ENCODE assay signal across 3 cellular contexts in the genomic region with DNA sequence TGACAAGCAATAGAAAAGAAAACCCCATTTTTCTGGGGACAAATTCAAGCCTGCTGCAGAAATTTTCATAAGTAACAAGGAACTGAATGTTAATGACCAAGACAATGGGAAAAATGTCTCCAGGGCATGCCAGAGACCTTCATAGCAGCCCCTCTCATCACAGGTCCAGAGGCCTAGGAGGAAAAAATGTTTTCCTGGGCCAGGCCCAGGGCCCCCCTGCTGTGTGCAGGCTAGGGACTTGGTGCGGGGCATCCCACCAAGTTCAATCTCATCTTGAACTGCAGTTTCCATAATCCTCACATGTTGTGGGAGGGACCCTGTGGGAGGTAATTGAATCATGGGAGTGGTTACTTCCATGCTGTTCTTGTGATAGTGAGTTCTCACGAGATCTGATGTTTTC.
"Had no signal": no experiment of that assay in that cellular context is flagged by ENCODE, and none has a peak within 500 bp of the region (broad histone marks: within the 10 kb centered on the region; RNA-seq: fewer than 3 reads in every experiment).

No MANE protein-coding gene starts in this region.

- H3K4me3 ChIP-seq: GM12878 had no signal

- DNase-seq: GDM1, GF-D8 had no signal
